In genomic region chr12:116319851-116320621, GRCh38 we compare ENCODE assay signal across 7 cellular contexts. TPM values are rescaled to one million over a fixed set of nuclear protein-coding genes. Genes with fewer than 3 reads are reported as not detected.
A peak's percentile ranks its signal among the peaks of the same experiment; 100 is the strongest.
DNase-seq lines count a peak whose midpoint lies in the region; ATAC-seq and TF ChIP-seq lines count a peak whose summit lies in the region.

No MANE protein-coding gene starts in this region.

- H3K4me3 ChIP-seq in skeletal muscle tissue (ENCODE audit: low read length in 3 of 3): peak overlapping the region; percentile 25 to 65 (median 54)

- H3K4me1 Mint-ChIP-seq in activated CD4-positive, alpha-beta memory T cell treated with anti-CD3 and anti-CD28 coated beads, Interleukin-2, amount 10 ng/mL, durations not matched to agents 7 days and 5 days: peaks cover 35% of the 10 kb centered on the region

- POLR2A ChIA-PET in activated CD4-positive, alpha-beta memory T cell treated with anti-CD3 and anti-CD28 coated beads, Interleukin-2, amount 10 ng/mL, durations not matched to agents 7 days and 5 days (lab: Charles Lee): no interaction called here

- no peak overlapping the region for H3K27ac Mint-ChIP-seq in activated CD4-positive, alpha-beta memory T cell treated with anti-CD3 and anti-CD28 coated beads, Interleukin-2, amount 10 ng/mL, durations not matched to agents 7 days and 5 days

- H3K27me3 ChIP-seq in foreskin keratinocyte (no peaks in the 10 kb centered on the region), skeletal muscle tissue (ENCODE audit: control insufficient read depth in 3 of 3, insufficient read depth in 3 of 3, low read length in 3 of 3) (no peaks in the 10 kb centered on the region)

- H3K36me3 Mint-ChIP-seq in activated CD4-positive, alpha-beta memory T cell treated with anti-CD3 and anti-CD28 coated beads, Interleukin-2, amount 10 ng/mL, durations not matched to agents 7 days and 5 days (ENCODE audit: low read depth): no peaks in the 10 kb centered on the region

- H3K36me3 ChIP-seq in skeletal muscle tissue (ENCODE audit: control insufficient read depth in 3 of 3, insufficient read depth in 3 of 3, low read length in 3 of 3): no peaks in the 10 kb centered on the region

- no peaks in the 10 kb centered on the region for H3K9me3 Mint-ChIP-seq in activated CD4-positive, alpha-beta memory T cell treated with anti-CD3 and anti-CD28 coated beads, Interleukin-2, amount 10 ng/mL, durations not matched to agents 7 days and 5 days

- DNase-seq in KG1 (lab: John Stamatoyannopoulos, UW): peak; percentile 84
- peak; percentile 22 for DNase-seq in activated CD4-positive, alpha-beta memory T cell treated with anti-CD3 and anti-CD28 coated beads, Interleukin-2, amount 10 ng/mL, durations not matched to agents 7 days and 5 days
- DNase-seq in foreskin keratinocyte: peak; percentile 90 to 94
- DNase-seq in NCI-H1930 (lab: John Stamatoyannopoulos, UW): no peak

- CTCF ChIA-PET in activated CD4-positive, alpha-beta memory T cell treated with anti-CD3 and anti-CD28 coated beads, Interleukin-2, amount 10 ng/mL, durations not matched to agents 7 days and 5 days (lab: Charles Lee): no interaction called here

- no peaks in the 10 kb centered on the region for H3K9me3 ChIP-seq in skeletal muscle tissue (ENCODE audit: control insufficient read depth in 3 of 3, low read length in 3 of 3)

- H3K27me3 Mint-ChIP-seq in activated CD4-positive, alpha-beta memory T cell treated with anti-CD3 and anti-CD28 coated beads, Interleukin-2, amount 10 ng/mL, durations not matched to agents 7 days and 5 days: peaks cover 2% of the 10 kb centered on the region

- H3K9ac ChIP-seq in skeletal muscle tissue (ENCODE audit: low read depth in 1 of 3, low read length in 3 of 3): peak overlapping the region; percentile 48 to 80 (median 65)

- peak overlapping the region; percentile 82 for H3K27ac ChIP-seq in foreskin keratinocyte
- peak overlapping the region; percentile 89 for H3K27ac ChIP-seq in skeletal muscle tissue (ENCODE audit: low read depth, low read length)

- TF ChIP-seq CTCF in foreskin keratinocyte (conservative IDR thresholded peaks at IDR 0.05): no peak

- ATAC-seq in foreskin keratinocyte (peak; percentile 74), GM18511 (IDR thresholded peaks at IDR 0.05; ENCODE audit: unreplicated experiment) (no peak), HG02798 (IDR thresholded peaks at IDR 0.05; ENCODE audit: poor library complexity, unreplicated experiment) (no peak)

- H3K4me3 Mint-ChIP-seq in activated CD4-positive, alpha-beta memory T cell treated with anti-CD3 and anti-CD28 coated beads, Interleukin-2, amount 10 ng/mL, durations not matched to agents 7 days and 5 days: no peak overlapping the region

- peaks cover 22% of the 10 kb centered on the region for H3K4me1 ChIP-seq in foreskin keratinocyte
- peaks cover 26 to 35% (median 31%) of the 10 kb centered on the region in 3 donors for H3K4me1 ChIP-seq in skeletal muscle tissue (ENCODE audit: control insufficient read depth in 3 of 3, insufficient read depth in 3 of 3, low read length in 3 of 3)

RNA-seq across cellular contexts. Expression of gene MED13L, which starts 42.5 kb away (rescaled TPM):
- 10 to 100 TPM; 68.3 to 71.8 TPM for total RNA-seq in activated CD4-positive, alpha-beta memory T cell treated with anti-CD3 and anti-CD28 coated beads, Interleukin-2, amount 10 ng/mL, durations not matched to agents 7 days and 5 days
- total RNA-seq in foreskin keratinocyte (42.4 and 50.1 TPM in 2 replicates), skeletal muscle tissue (179 TPM)
- 4.6 and 5.3 TPM in 2 replicates for polyA plus RNA-seq in foreskin keratinocyte

Comparison
In these comparisons a context has a peak if more than half of its experiments do, and no peak if none do; other contexts are left out.
1. DNase-seq: peak in KG1 (single experiment), activated CD4-positive, alpha-beta memory T cell treated with anti-CD3 and anti-CD28 coated beads, Interleukin-2, amount 10 ng/mL, durations not matched to agents 7 days and 5 days (single experiment) and foreskin keratinocyte (2 of 2); none in NCI-H1930 (0 of 2).